ENCODE assay signal across 8 cellular contexts in the genomic region with DNA sequence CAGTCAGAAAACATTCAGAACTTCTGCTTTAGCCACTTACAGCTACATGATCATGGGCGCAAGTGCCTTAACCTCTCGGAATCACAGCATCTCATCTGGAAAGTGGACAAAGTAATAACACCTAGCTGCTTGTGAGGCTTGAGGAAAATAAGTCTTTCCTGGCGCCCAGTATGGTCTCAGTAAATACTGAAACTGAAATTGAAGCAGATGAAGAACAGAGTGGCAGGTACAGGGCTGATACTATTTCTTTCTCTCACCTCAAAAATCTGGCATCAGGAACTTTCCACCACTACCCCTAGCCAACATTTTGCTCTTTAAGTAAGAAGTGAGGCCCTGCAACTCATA.
DNase-seq lines count a peak whose midpoint lies in the region; ATAC-seq and TF ChIP-seq lines count a peak whose summit lies in the region.

No MANE protein-coding gene starts in this region.

- no peak overlapping the region for H3K9ac ChIP-seq in mucosa of rectum (ENCODE audit: low read depth in 1 of 2, low read length in 2 of 2)

- no peaks in the 10 kb centered on the region; the same call in 1 of the 2 replicates for H3K27me3 Mint-ChIP-seq in HFFc6 (ENCODE audit: insufficient read depth)
- no peaks in the 10 kb centered on the region for H3K27me3 Mint-ChIP-seq in activated naive CD8-positive, alpha-beta T cell treated with anti-CD3 and anti-CD28 coated beads, Interleukin-2, amount 50 U/mL, for 24 hours

- peak overlapping the region; percentile 45; the same call in 1 of the 2 replicates for H3K4me3 ChIP-seq in ACC112 (ENCODE audit: low read depth, low read length)
- H3K4me3 ChIP-seq in mucosa of rectum (ENCODE audit: low read length in 2 of 2) = peak overlapping the region in 1 of 2 donors; percentile 56
- H3K4me3 ChIP-seq in right lobe of liver = no peak overlapping the region

- intact Hi-C loops in right lobe of liver (cut with DNase I) = no loop called here

- no peaks in the 10 kb centered on the region for H3K79me2 ChIP-seq in ACC112 (ENCODE audit: control insufficient read depth, insufficient read depth, low read length, unreplicated experiment)

- H3K27me3 ChIP-seq in ACC112 (ENCODE audit: insufficient read depth, low read length) (no peaks in the 10 kb centered on the region), mucosa of rectum (ENCODE audit: control insufficient read depth in 2 of 2, insufficient read depth in 2 of 2, low read length in 2 of 2) (no peaks in the 10 kb centered on the region), right lobe of liver (no peaks in the 10 kb centered on the region)

- 67% methylated on average over 3 of the region's 3 CpGs for WGBS in right lobe of liver (ENCODE audit: insufficient coverage, low coverage, low lambda C conversion rate, missing lambda C conversion rate)

- peak overlapping the region; percentile 95 for H3K27ac Mint-ChIP-seq in HFFc6
- H3K27ac Mint-ChIP-seq in activated naive CD8-positive, alpha-beta T cell treated with anti-CD3 and anti-CD28 coated beads, Interleukin-2, amount 50 U/mL, for 24 hours = peak overlapping the region; percentile 55

- H3K4me1 ChIP-seq in ACC112 (ENCODE audit: control insufficient read depth, insufficient read depth, low read length, unreplicated experiment) = peaks cover 17% of the 10 kb centered on the region
- H3K4me1 ChIP-seq in mucosa of rectum (ENCODE audit: control insufficient read depth in 2 of 2, insufficient read depth in 2 of 2, low read length in 2 of 2) = peaks cover 2 to 13% of the 10 kb centered on the region in 2 donors
- H3K4me1 ChIP-seq in right lobe of liver = no peaks in the 10 kb centered on the region

- TF ChIP-seq POLR2A in right lobe of liver (IDR thresholded peaks at IDR 0.05) = no peak

- no peak for ATAC-seq in activated naive CD8-positive, alpha-beta T cell treated with anti-CD3 and anti-CD28 coated beads, Interleukin-2, amount 50 U/mL, for 24 hours
- ATAC-seq in GM18907 (IDR thresholded peaks at IDR 0.05; ENCODE audit: unreplicated experiment) = no peak
- ATAC-seq in right lobe of liver = no peak

- H3K36me3 ChIP-seq in ACC112 (ENCODE audit: insufficient read depth, low read length) = no peaks in the 10 kb centered on the region
- no peaks in the 10 kb centered on the region for H3K36me3 ChIP-seq in mucosa of rectum (ENCODE audit: control insufficient read depth in 2 of 2, insufficient read depth in 2 of 2, low read length in 2 of 2)
- H3K36me3 ChIP-seq in right lobe of liver = no peaks in the 10 kb centered on the region

- H3K9me3 ChIP-seq in mucosa of rectum (ENCODE audit: control insufficient read depth in 2 of 2, low read length in 2 of 2) = no peaks in the 10 kb centered on the region
- no peaks in the 10 kb centered on the region for H3K9me3 ChIP-seq in right lobe of liver

- H3K27ac ChIP-seq in ACC112 (ENCODE audit: low read depth, low read length) (peak overlapping the region; percentile 27; the same call in 1 of the 2 replicates), mucosa of rectum (ENCODE audit: low read depth in 2 of 2, low read length in 2 of 2) (peak overlapping the region; percentile 28 to 63), right lobe of liver (no peak overlapping the region)

- DNase-seq in HFFc6 (no peak), NCI-H82 treated with DMSO at 0.1 percent for 48 hours (lab: John Stamatoyannopoulos, UW; ENCODE audit: unreplicated experiment) (no peak), AG08395 (ENCODE audit: low spot score) (no peak), right lobe of liver (no peak)
- no peak for DNase-seq in activated naive CD8-positive, alpha-beta T cell treated with anti-CD3 and anti-CD28 coated beads, Interleukin-2, amount 50 U/mL, for 24 hours

- H3K9me3 Mint-ChIP-seq in HFFc6 = 0 out of 2 replicates have a peak, but pooled peaks cover 4% of the 10 kb centered on the region
- no peaks in the 10 kb centered on the region for H3K9me3 Mint-ChIP-seq in activated naive CD8-positive, alpha-beta T cell treated with anti-CD3 and anti-CD28 coated beads, Interleukin-2, amount 50 U/mL, for 24 hours

- H3K4me1 Mint-ChIP-seq in HFFc6 (ENCODE audit: low read depth) = peaks cover 49% of the 10 kb centered on the region
- H3K4me1 Mint-ChIP-seq in activated naive CD8-positive, alpha-beta T cell treated with anti-CD3 and anti-CD28 coated beads, Interleukin-2, amount 50 U/mL, for 24 hours = peaks cover 48% of the 10 kb centered on the region

- H3K36me3 Mint-ChIP-seq in HFFc6 (ENCODE audit: low read depth) = no peaks in the 10 kb centered on the region
- H3K36me3 Mint-ChIP-seq in activated naive CD8-positive, alpha-beta T cell treated with anti-CD3 and anti-CD28 coated beads, Interleukin-2, amount 50 U/mL, for 24 hours (ENCODE audit: low read depth) = peaks cover 2% of the 10 kb centered on the region

- H2AFZ ChIP-seq in ACC112 (ENCODE audit: low read length, unreplicated experiment) = peak overlapping the region; percentile 75

- peak overlapping the region; percentile 79 for H3K4me3 Mint-ChIP-seq in HFFc6
- H3K4me3 Mint-ChIP-seq in activated naive CD8-positive, alpha-beta T cell treated with anti-CD3 and anti-CD28 coated beads, Interleukin-2, amount 50 U/mL, for 24 hours = peak overlapping the region; percentile 61

- TF ChIP-seq CTCF in HFFc6 (IDR thresholded peaks at IDR 0.05) (no peak), right lobe of liver (IDR thresholded peaks at IDR 0.05) (no peak)

Comparison
In these comparisons a context has a peak if more than half of its experiments do, and no peak if none do; other contexts are left out.
1. H3K27ac ChIP-seq: peak in ACC112 (single experiment) and mucosa of rectum (2 of 2); none in right lobe of liver (0 of 3).